Comparison of ENCODE assay signal across 27 cellular contexts in genomic region chrX:14777484-14777883, GRCh38.
DNase-seq lines count a peak whose midpoint lies in the region; ATAC-seq and TF ChIP-seq lines count a peak whose summit lies in the region.
"Had no signal": no experiment of that assay in that cellular context is flagged by ENCODE, and none has a peak within 500 bp of the region (broad histone marks: within the 10 kb centered on the region; RNA-seq: fewer than 3 reads in every experiment).

No MANE protein-coding gene starts in this region.

- no peaks in the 10 kb centered on the region; a peak in 1 of 4 replicates for H3K4me1 ChIP-seq in SK-N-SH (ENCODE audit: control insufficient read depth in 1 of 2, insufficient read depth in 2 of 2, low read depth in 1 of 2, low read length in 1 of 2)
- no peaks in the 10 kb centered on the region for H3K4me1 ChIP-seq in left lung
- H3K4me1 ChIP-seq in endodermal cell (ENCODE audit: control insufficient read depth, insufficient read depth, low read length), result no peaks in the 10 kb centered on the region
- H3K4me1 ChIP-seq: left ventricle myocardium inferior, Peyer's patch, transverse colon had no signal

- no peak for TF ChIP-seq RAD21 in SK-N-SH (IDR thresholded peaks at IDR 0.05; ENCODE audit: low read length)

- no peaks in the 10 kb centered on the region for H3K79me2 ChIP-seq in SK-N-SH (ENCODE audit: insufficient read depth)

- H4K20me1 ChIP-seq in SK-N-SH (ENCODE audit: insufficient read depth), result no peaks in the 10 kb centered on the region

- no peak overlapping the region for H3K4me2 ChIP-seq in SK-N-SH

- H3K27me3 ChIP-seq in SK-N-SH (ENCODE audit: insufficient read depth) (no peaks in the 10 kb centered on the region), left lung (no peaks in the 10 kb centered on the region), endodermal cell (ENCODE audit: control insufficient read depth, insufficient read depth, low read length, poor library complexity, severe bottlenecking) (no peaks in the 10 kb centered on the region)
- H3K27me3 ChIP-seq: Peyer's patch, transverse colon had no signal

- TF ChIP-seq CTCF in HFFc6 (IDR thresholded peaks at IDR 0.05) (no peak), SK-N-SH (IDR thresholded peaks at IDR 0.05) (no peak), fibroblast of mammary gland (conservative IDR thresholded peaks at IDR 0.05; ENCODE audit: control insufficient read depth, insufficient read depth, low read depth, low read length) (no peak), left lung (IDR thresholded peaks at IDR 0.05) (no peak), endodermal cell (conservative IDR thresholded peaks at IDR 0.05) (no peak)

- H3K36me3 ChIP-seq in SK-N-SH (replicated peaks in 1 of 2; ENCODE audit: control insufficient read depth in 1 of 2, insufficient read depth in 2 of 2, low read length in 1 of 2), result no peaks in the 10 kb centered on the region
- no peaks in the 10 kb centered on the region for H3K36me3 ChIP-seq in left lung
- no peaks in the 10 kb centered on the region for H3K36me3 ChIP-seq in endodermal cell (ENCODE audit: control insufficient read depth, insufficient read depth, low read length)
- H3K36me3 ChIP-seq: left ventricle myocardium inferior, Peyer's patch, transverse colon had no signal

- peaks cover 8% of the 10 kb centered on the region; the same call in 1 of the 2 replicates for H3K36me3 Mint-ChIP-seq in HFFc6 (ENCODE audit: low read depth)
- H3K36me3 Mint-ChIP-seq in endodermal cell (ENCODE audit: low read depth), result no peaks in the 10 kb centered on the region

- no peak overlapping the region for H3K4me3 Mint-ChIP-seq in HFFc6
- H3K4me3 Mint-ChIP-seq in endodermal cell, result no peak overlapping the region
- H3K4me3 Mint-ChIP-seq: activated CD8-positive, alpha-beta memory T cell treated with anti-CD3 and anti-CD28 coated beads, Interleukin-2, amount 10 ng/mL, durations not matched to agents 7 days and 5 days; H9 had no signal

- no peaks in the 10 kb centered on the region for H3K9me2 ChIP-seq in SK-N-SH

- TF ChIP-seq EP300 in SK-N-SH (IDR thresholded peaks at IDR 0.05; ENCODE audit: borderline replicate concordance in 1 of 2, low read depth in 1 of 2, low read length in 1 of 2), result no peak

- DNase-seq in A172 (ENCODE audit: low spot score) (peak; percentile 21), HFFc6 (peak; percentile 9), SK-N-SH (no peak), fibroblast of mammary gland (ENCODE audit: low read depth) (peak; percentile 41), left lung (no peak), head of caudate nucleus (no peak), endodermal cell (no peak), hippocampal formation (lab: John Stamatoyannopoulos, UW) (no peak)
- DNase-seq: activated CD4-positive, alpha-beta T cell treated with anti-CD3 and anti-CD28 coated beads for 4 hours; activated CD8-positive, alpha-beta memory T cell treated with anti-CD3 and anti-CD28 coated beads, Interleukin-2, amount 10 ng/mL, durations not matched to agents 7 days and 5 days; activated effector memory CD4-positive, alpha-beta T cell treated with Interleukin-2 at 50 U/mL for 16 hours; cerebellar nuclear complex; DMS53; effector memory CD4-positive, alpha-beta T cell; H9; KBM-7; left ventricle myocardium inferior; NCI-H1436 treated with DMSO at 0.1 percent for 48 hours; NCI-H2171 treated with DMSO at 0.1 percent for 48 hours; NCI-H82; occipital lobe; Peyer's patch; stimulated activated naive CD8-positive, alpha-beta T cell treated with anti-CD3 and anti-CD28 coated beads, Interleukin-15, Interleukin-2, amounts not matched to agents 100 U/mL and 50 U/mL, for 24 hours; T1000; transverse colon had no signal

- CTCF ChIA-PET in SK-N-SH (lab: Yijun Ruan, JAX), result no interaction called here

- WGBS in SK-N-SH (ENCODE audit: low lambda C conversion rate), result 16% methylated on average over 2 of the region's 2 CpGs
- 100% methylated on average over 2 of the region's 2 CpGs; no CpG with 5 or more reads in 1 of the 2 experiments for WGBS in endodermal cell (ENCODE audit: insufficient coverage in 1 of 2, insufficient read length in 1 of 2), 2 experiments

- H3K9me3 ChIP-seq in SK-N-SH, result no peaks in the 10 kb centered on the region
- no peaks in the 10 kb centered on the region for H3K9me3 ChIP-seq in left lung
- no peaks in the 10 kb centered on the region for H3K9me3 ChIP-seq in endodermal cell (ENCODE audit: control insufficient read depth, low read length)
- H3K9me3 ChIP-seq: left ventricle myocardium inferior, Peyer's patch, transverse colon had no signal

- POLR2A ChIA-PET in SK-N-SH (lab: Yijun Ruan, JAX), result no interaction called here

- H3K9ac ChIP-seq in SK-N-SH (no peak overlapping the region), endodermal cell (ENCODE audit: extremely low read depth, low read length, poor library complexity, severe bottlenecking) (no peak overlapping the region)

- H3F3A ChIP-seq in SK-N-SH (replicated peaks; ENCODE audit: insufficient read depth), result peaks cover 14% of the 10 kb centered on the region

- H3K4me3 ChIP-seq in SK-N-SH (ENCODE audit: low read depth in 2 of 2, low read length in 1 of 2), result no peak overlapping the region
- H3K4me3 ChIP-seq in fibroblast of mammary gland (ENCODE audit: control insufficient read depth, low read depth, low read length), result no peak overlapping the region
- no peak overlapping the region for H3K4me3 ChIP-seq in left lung
- H3K4me3 ChIP-seq in endodermal cell (ENCODE audit: low read length), result no peak overlapping the region
- H3K4me3 ChIP-seq: left ventricle myocardium inferior, Peyer's patch, transverse colon had no signal

- no peak overlapping the region for H2AFZ ChIP-seq in SK-N-SH (ENCODE audit: low read depth)

- peaks cover 45% of the 10 kb centered on the region for H3K4me1 Mint-ChIP-seq in HFFc6 (ENCODE audit: low read depth)
- H3K4me1 Mint-ChIP-seq in endodermal cell, result peaks cover 9% of the 10 kb centered on the region
- H3K4me1 Mint-ChIP-seq: activated CD8-positive, alpha-beta memory T cell treated with anti-CD3 and anti-CD28 coated beads, Interleukin-2, amount 10 ng/mL, durations not matched to agents 7 days and 5 days; H9 had no signal

- no peak for ATAC-seq in left lung
- ATAC-seq: activated CD8-positive, alpha-beta memory T cell treated with anti-CD3 and anti-CD28 coated beads, Interleukin-2, amount 10 ng/mL, durations not matched to agents 7 days and 5 days; sciatic nerve; stimulated activated naive CD8-positive, alpha-beta T cell treated with anti-CD3 and anti-CD28 coated beads, Interleukin-15, Interleukin-2, amounts not matched to agents 100 U/mL and 50 U/mL, for 24 hours had no signal

- H3K27ac ChIP-seq in SK-N-SH (ENCODE audit: low read depth in 2 of 2, low read length in 1 of 2) (peak overlapping the region in 1 of 2 experiments; percentile 33; a peak in 1 of 4 replicates), left lung (no peak overlapping the region), endodermal cell (ENCODE audit: low read depth, low read length) (no peak overlapping the region)
- H3K27ac ChIP-seq: HL-60, left ventricle myocardium inferior, Peyer's patch, transverse colon had no signal

- H3K9me3 Mint-ChIP-seq in HFFc6 (no peaks in the 10 kb centered on the region), endodermal cell (peaks cover 45% of the 10 kb centered on the region)

- H3K27me3 Mint-ChIP-seq in HFFc6 (ENCODE audit: insufficient read depth) (no peaks in the 10 kb centered on the region), endodermal cell (ENCODE audit: insufficient read depth) (peaks cover 10% of the 10 kb centered on the region)
- H3K27me3 Mint-ChIP-seq: activated CD8-positive, alpha-beta memory T cell treated with anti-CD3 and anti-CD28 coated beads, Interleukin-2, amount 10 ng/mL, durations not matched to agents 7 days and 5 days had no signal

- H3K27ac Mint-ChIP-seq in HFFc6, result peak overlapping the region; percentile 45
- no peak overlapping the region for H3K27ac Mint-ChIP-seq in endodermal cell
- H3K27ac Mint-ChIP-seq: activated CD8-positive, alpha-beta memory T cell treated with anti-CD3 and anti-CD28 coated beads, Interleukin-2, amount 10 ng/mL, durations not matched to agents 7 days and 5 days; H9 had no signal

- intact Hi-C loops in left lung (cut with DNase I), result no loop called here
- intact Hi-C loops in head of caudate nucleus (cut with DNase I), result loop anchor here (10.0 kb wide), 1 partner anchor 57 kb away; no protein-coding TSS in a partner anchor

TF ChIP-seq in SK-N-SH, 30 proteins besides CTCF, POLR2A, EP300 and RAD21 (continues in another document):
- TF ChIP-seq SMC3 (IDR thresholded peaks at IDR 0.05; ENCODE audit: low read depth, low read length) (no peak), GABPA (IDR thresholded peaks at IDR 0.05; ENCODE audit: low read depth) (no peak)
- TF ChIP-seq, protein P1, sequence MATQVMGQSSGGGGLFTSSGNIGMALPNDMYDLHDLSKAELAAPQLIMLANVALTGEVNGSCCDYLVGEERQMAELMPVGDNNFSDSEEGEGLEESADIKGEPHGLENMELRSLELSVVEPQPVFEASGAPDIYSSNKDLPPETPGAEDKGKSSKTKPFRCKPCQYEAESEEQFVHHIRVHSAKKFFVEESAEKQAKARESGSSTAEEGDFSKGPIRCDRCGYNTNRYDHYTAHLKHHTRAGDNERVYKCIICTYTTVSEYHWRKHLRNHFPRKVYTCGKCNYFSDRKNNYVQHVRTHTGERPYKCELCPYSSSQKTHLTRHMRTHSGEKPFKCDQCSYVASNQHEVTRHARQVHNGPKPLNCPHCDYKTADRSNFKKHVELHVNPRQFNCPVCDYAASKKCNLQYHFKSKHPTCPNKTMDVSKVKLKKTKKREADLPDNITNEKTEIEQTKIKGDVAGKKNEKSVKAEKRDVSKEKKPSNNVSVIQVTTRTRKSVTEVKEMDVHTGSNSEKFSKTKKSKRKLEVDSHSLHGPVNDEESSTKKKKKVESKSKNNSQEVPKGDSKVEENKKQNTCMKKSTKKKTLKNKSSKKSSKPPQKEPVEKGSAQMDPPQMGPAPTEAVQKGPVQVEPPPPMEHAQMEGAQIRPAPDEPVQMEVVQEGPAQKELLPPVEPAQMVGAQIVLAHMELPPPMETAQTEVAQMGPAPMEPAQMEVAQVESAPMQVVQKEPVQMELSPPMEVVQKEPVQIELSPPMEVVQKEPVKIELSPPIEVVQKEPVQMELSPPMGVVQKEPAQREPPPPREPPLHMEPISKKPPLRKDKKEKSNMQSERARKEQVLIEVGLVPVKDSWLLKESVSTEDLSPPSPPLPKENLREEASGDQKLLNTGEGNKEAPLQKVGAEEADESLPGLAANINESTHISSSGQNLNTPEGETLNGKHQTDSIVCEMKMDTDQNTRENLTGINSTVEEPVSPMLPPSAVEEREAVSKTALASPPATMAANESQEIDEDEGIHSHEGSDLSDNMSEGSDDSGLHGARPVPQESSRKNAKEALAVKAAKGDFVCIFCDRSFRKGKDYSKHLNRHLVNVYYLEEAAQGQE (IDR thresholded peaks at IDR 0.05; ENCODE audit: low read depth, low read length), result no peak

Comparison
In these comparisons a context has a peak if more than half of its experiments do, and no peak if none do; other contexts are left out.
1. DNase-seq: peak in A172 (single experiment), HFFc6 (single experiment) and fibroblast of mammary gland (single experiment); none in SK-N-SH (single experiment), left lung (0 of 2), head of caudate nucleus (0 of 42), endodermal cell (single experiment) and hippocampal formation (0 of 2).